Comparison of ENCODE assay signal across 1 cellular context in genomic region chr1:203306089-203306969, GRCh38.
TF ChIP-seq lines count a peak whose summit lies in the region.

No MANE protein-coding gene starts in this region.

TF ChIP-seq in IMR-90, 13 proteins besides CTCF, POLR2A, EP300 and RAD21 (continued from another document):
- TF ChIP-seq ELK1 (IDR thresholded peaks at IDR 0.05; ENCODE audit: borderline replicate concordance, low read depth, low read length) (no peak), BHLHE40 (IDR thresholded peaks at IDR 0.05; ENCODE audit: low read depth, low read length) (no peak), MAFK (IDR thresholded peaks at IDR 0.05; ENCODE audit: low read depth, low read length) (no peak), SMC3 (IDR thresholded peaks at IDR 0.05; ENCODE audit: low read depth, low read length) (no peak), CHD1 (IDR thresholded peaks at IDR 0.05; ENCODE audit: low read depth, low read length) (no peak), NFE2L2 (IDR thresholded peaks at IDR 0.05; ENCODE audit: low read depth, low read length) (no peak)
